29 cellular contexts compared by ENCODE assay signal in genomic region chr2:204870053-204870452, GRCh38.
"Had no signal": no experiment of that assay in that cellular context is flagged by ENCODE, and none has a peak within 500 bp of the region (broad histone marks: within the 10 kb centered on the region; RNA-seq: fewer than 3 reads in every experiment).

No MANE protein-coding gene starts in this region.

- H3K4me1 ChIP-seq: SJCRH30 had no signal

- H3K4me3 ChIP-seq: cardiac muscle cell, MG63, SJCRH30 had no signal

- ATAC-seq: activated naive CD4-positive, alpha-beta T cell treated with anti-CD3 and anti-CD28 coated beads, Interleukin-2, amount 50 U/mL, for 72 hours; activated naive CD8-positive, alpha-beta T cell treated with anti-CD3 and anti-CD28 coated beads, Interleukin-2, amount 50 U/mL, for 24 hours; activated T-cell treated with anti-CD3 and anti-CD28 coated beads, Interleukin-2, amount 50 U/mL, for 4 hours; Panc1; Right ventricle myocardium inferior had no signal

- H3K27ac ChIP-seq: brain microvascular endothelial cell, cardiac muscle cell, KMS-11, SJCRH30 had no signal

- H3K4me3 Mint-ChIP-seq: activated B cell treated with CpG ODN at 0.5 μM for 24 hours; activated CD4-positive, alpha-beta T cell treated with anti-CD3 and anti-CD28 coated beads, Interleukin-2, amount 10 ng/mL, durations not matched to agents 24 days and 14 days; activated naive CD8-positive, alpha-beta T cell treated with anti-CD3 and anti-CD28 coated beads, Interleukin-2, amount 50 U/mL, for 24 hours; activated T-cell treated with anti-CD3 and anti-CD28 coated beads, Interleukin-2, amount 50 U/mL, for 4 hours; T-helper 1 cell treated with Interleukin-12 subunit alpha and Interleukin-12 subunit beta and Interleukin-4 antibody, amounts not matched to agents 30 μg/mL and 1 μg/mL, for 36 hours had no signal

- H3K4me2 ChIP-seq: KMS-11 had no signal

- H3K4me1 Mint-ChIP-seq: activated B cell treated with CpG ODN at 0.5 μM for 24 hours had no signal

- H3K36me3 ChIP-seq: brain microvascular endothelial cell, cardiac muscle cell, MG63, SJCRH30 had no signal

- H3K27me3 Mint-ChIP-seq: activated B cell treated with CpG ODN at 0.5 μM for 24 hours; activated naive CD8-positive, alpha-beta T cell treated with anti-CD3 and anti-CD28 coated beads, Interleukin-2, amount 50 U/mL, for 24 hours had no signal

- DNase-seq: activated B cell treated with CpG ODN at 0.5 μM for 24 hours; activated CD4-positive, alpha-beta T cell treated with anti-CD3 and anti-CD28 coated beads for 1 hour; activated CD4-positive, alpha-beta T cell treated with anti-CD3 and anti-CD28 coated beads, Interleukin-2, amount 10 ng/mL, durations not matched to agents 24 days and 14 days; activated CD4-positive, alpha-beta T cell treated with anti-CD3 and anti-CD28 coated beads, Interleukin-2, amount 50 U/mL, for 48 hours; activated CD8-positive, alpha-beta memory T cell treated with anti-CD3 and anti-CD28 coated beads for 24 hours; activated effector memory CD4-positive, alpha-beta T cell treated with anti-CD3 and anti-CD28 coated beads, Interleukin-2, amount 50 U/mL, for 16 hours; activated naive CD4-positive, alpha-beta T cell treated with Interleukin-2 at 50 U/mL for 16 hours; activated naive CD8-positive, alpha-beta T cell treated with anti-CD3 and anti-CD28 coated beads, Interleukin-2, amount 50 U/mL, for 24 hours; activated T-cell treated with anti-CD3 and anti-CD28 coated beads, Interleukin-2, amount 50 U/mL, for 4 hours; amygdala; brain microvascular endothelial cell; MG63; MV-4-11; NCI-H1092 treated with DMSO at 0.1 percent for 48 hours; NCI-H1417 treated with DMSO at 0.1 percent for 48 hours; NCI-H1694 treated with DMSO at 0.1 percent for 48 hours; NCI-H2081; NCI-H510A treated with DMSO at 0.1 percent for 48 hours; NCI-H69; NK-92 treated with Interleukin-12 subunit alpha and Interleukin-12 subunit beta, amount 100 ng/mL, for 24 hours; OCI-M1; RPMI8226; SJCRH30 had no signal

- H3K9ac ChIP-seq: KMS-11 had no signal

- H3K9me3 Mint-ChIP-seq: activated B cell treated with CpG ODN at 0.5 μM for 24 hours; activated CD4-positive, alpha-beta T cell treated with anti-CD3 and anti-CD28 coated beads, Interleukin-2, amount 10 ng/mL, durations not matched to agents 24 days and 14 days had no signal

- H3K27ac Mint-ChIP-seq: activated B cell treated with CpG ODN at 0.5 μM for 24 hours; activated CD4-positive, alpha-beta T cell treated with anti-CD3 and anti-CD28 coated beads, Interleukin-2, amount 10 ng/mL, durations not matched to agents 24 days and 14 days; activated naive CD8-positive, alpha-beta T cell treated with anti-CD3 and anti-CD28 coated beads, Interleukin-2, amount 50 U/mL, for 24 hours; T-helper 1 cell treated with Interleukin-12 subunit alpha and Interleukin-12 subunit beta and Interleukin-4 antibody, amounts not matched to agents 30 μg/mL and 1 μg/mL, for 36 hours had no signal

- H3K9me3 ChIP-seq: MG63, SJCRH30 had no signal

- H3K27me3 ChIP-seq: brain microvascular endothelial cell, cardiac muscle cell, MG63, SJCRH30 had no signal
